ENCODE assay signal across 15 cellular contexts in the genomic region with DNA sequence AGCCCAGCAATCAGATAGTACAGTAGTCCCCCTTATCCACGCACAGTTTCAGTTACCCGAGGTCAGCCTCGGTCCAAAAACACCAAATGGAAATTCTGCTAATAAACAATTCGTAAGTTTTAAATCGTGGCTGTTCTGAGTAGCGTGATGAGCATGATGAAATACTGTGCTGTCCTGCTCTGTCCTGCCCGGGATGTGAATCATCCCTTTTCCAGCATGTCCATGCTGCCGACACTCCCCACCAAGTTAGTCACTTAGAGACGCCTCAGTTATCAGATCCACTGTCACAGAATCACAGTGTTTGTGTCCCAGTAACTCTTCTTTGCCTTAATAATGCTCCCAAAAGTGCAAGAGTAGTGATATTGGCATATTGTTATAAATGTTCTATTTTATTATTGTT.
A peak's percentile ranks its signal among the peaks of the same experiment; 100 is the strongest.
DNase-seq lines count a peak whose midpoint lies in the region; ATAC-seq and TF ChIP-seq lines count a peak whose summit lies in the region.
"Had no signal": no experiment of that assay in that cellular context is flagged by ENCODE, and none has a peak within 500 bp of the region (broad histone marks: within the 10 kb centered on the region; RNA-seq: fewer than 3 reads in every experiment).

No MANE protein-coding gene starts in this region.

- no peaks in the 10 kb centered on the region for H3K9me3 Mint-ChIP-seq in chondrocyte (ENCODE audit: low read depth)

- no peaks in the 10 kb centered on the region for H3K27me3 ChIP-seq in uterus
- H3K27me3 ChIP-seq: BLaER1 treated with 17β-estradiol and CSF1 and Interleukin-3, amounts not matched to agents 10 nM and 100 nM; transverse colon had no signal

- H3K36me3 ChIP-seq in mesodermal cell (ENCODE audit: control insufficient read depth, insufficient read depth, low read length) (no peaks in the 10 kb centered on the region), uterus (no peaks in the 10 kb centered on the region)
- H3K36me3 ChIP-seq: BLaER1 treated with 17β-estradiol and CSF1 and Interleukin-3, amounts not matched to agents 10 nM and 100 nM; transverse colon had no signal

- H3K4me3 ChIP-seq in mesodermal cell (ENCODE audit: extremely low read depth, insufficient read depth, low read length, poor library complexity, severe bottlenecking) (no peak overlapping the region), uterus (no peak overlapping the region)
- H3K4me3 ChIP-seq: BLaER1 treated with 17β-estradiol and CSF1 and Interleukin-3, amounts not matched to agents 10 nM and 100 nM; transverse colon had no signal

- H3K27ac Mint-ChIP-seq in chondrocyte (ENCODE audit: unreplicated experiment), result peak overlapping the region; percentile 93

- H3K27ac ChIP-seq in mesodermal cell (ENCODE audit: low read depth, low read length, severe bottlenecking) (peak overlapping the region; percentile 39), uterus (no peak overlapping the region)
- H3K27ac ChIP-seq: BLaER1 treated with 17β-estradiol and CSF1 and Interleukin-3, amounts not matched to agents 10 nM and 100 nM; transverse colon had no signal

- H3K27me3 Mint-ChIP-seq in chondrocyte (ENCODE audit: low read depth), result no peaks in the 10 kb centered on the region

- H3K4me1 ChIP-seq in mesodermal cell (ENCODE audit: control insufficient read depth, insufficient read depth, low read length, poor library complexity, severe bottlenecking), result peaks cover 14% of the 10 kb centered on the region
- no peaks in the 10 kb centered on the region for H3K4me1 ChIP-seq in uterus
- H3K4me1 ChIP-seq: BLaER1 treated with 17β-estradiol and CSF1 and Interleukin-3, amounts not matched to agents 10 nM and 100 nM; transverse colon had no signal

- ATAC-seq in HG02870 (IDR thresholded peaks at IDR 0.05; ENCODE audit: unreplicated experiment), result no peak

- TF ChIP-seq CTCF in chondrocyte (IDR thresholded peaks at IDR 0.05), result no peak
- TF ChIP-seq CTCF in uterus (IDR thresholded peaks at IDR 0.05), result no peak

- no peak for TF ChIP-seq POLR2A in uterus (IDR thresholded peaks at IDR 0.05)

- intact Hi-C loops in uterus (cut with DNase I; ENCODE audit: low total_unique reads), result no loop called here

- H3K36me3 Mint-ChIP-seq in chondrocyte (ENCODE audit: low read depth), result no peaks in the 10 kb centered on the region

- H3K9me3 ChIP-seq in mesodermal cell (ENCODE audit: control insufficient read depth, low read length), result no peaks in the 10 kb centered on the region
- no peaks in the 10 kb centered on the region for H3K9me3 ChIP-seq in uterus
- H3K9me3 ChIP-seq: BLaER1 treated with 17β-estradiol and CSF1 and Interleukin-3, amounts not matched to agents 10 nM and 100 nM; transverse colon had no signal

- H3K4me1 Mint-ChIP-seq in chondrocyte (ENCODE audit: low read depth), result peaks cover 36% of the 10 kb centered on the region

- 81 to 87% methylated on average over 9 of the region's 9 CpGs for WGBS in mesodermal cell (ENCODE audit: insufficient coverage in 2 of 2), 2 experiments

- H3K4me3 Mint-ChIP-seq in chondrocyte (ENCODE audit: unreplicated experiment), result peak overlapping the region; percentile 19

- DNase-seq in Caki2 (ENCODE audit: low read depth) (peak; percentile 14), M059J (ENCODE audit: low read depth) (peak; percentile 30), chondrocyte (ENCODE audit: low spot score) (no peak), uterus (no peak), activated gamma-delta T cell treated with Interleukin-2 at 50 U/mL for 16 hours (no peak), NCI-H2196 (lab: John Stamatoyannopoulos, UW; ENCODE audit: unreplicated experiment) (no peak)
- DNase-seq: activated CD8-positive, alpha-beta memory T cell treated with anti-CD3 and anti-CD28 coated beads for 24 hours; KG1; midbrain; NCI-H1694 treated with DMSO at 0.1 percent for 48 hours; SIG-M5; transverse colon had no signal

- in situ Hi-C loops in Caki2 (cut with HindIII; ENCODE audit: low pct_unique_long_range_greater_than_20kb, low sequenced_read_pairs), result no loop called here

Comparison
In these comparisons a context has a peak if more than half of its experiments do, and no peak if none do; other contexts are left out.
1. DNase-seq: peak in Caki2 (single experiment) and M059J (single experiment); none in chondrocyte (single experiment), uterus (0 of 2), activated gamma-delta T cell treated with Interleukin-2 at 50 U/mL for 16 hours (single experiment) and NCI-H2196 (single experiment).